In genomic region chr19:29748996-29749395, GRCh38 we compare ENCODE assay signal across 19 cellular contexts. TPM values are rescaled to one million over a fixed set of nuclear protein-coding genes. Genes with fewer than 3 reads are reported as not detected.
A peak's percentile ranks its signal among the peaks of the same experiment; 100 is the strongest.
DNase-seq lines count a peak whose midpoint lies in the region; ATAC-seq and TF ChIP-seq lines count a peak whose summit lies in the region.
"Had no signal": no experiment of that assay in that cellular context is flagged by ENCODE, and none has a peak within 500 bp of the region (broad histone marks: within the 10 kb centered on the region; RNA-seq: fewer than 3 reads in every experiment).

No MANE protein-coding gene starts in this region.

- H3K14ac ChIP-seq in neuronal stem cell (ENCODE audit: low read length) = no peak overlapping the region

- H3K27ac ChIP-seq in BLaER1 (no peak overlapping the region), HEK293 (ENCODE audit: extremely low read depth, low read depth, low read length) (no peak overlapping the region), neuronal stem cell (replicated peaks; ENCODE audit: low read length) (no peak overlapping the region), psoas muscle (no peak overlapping the region)
- H3K27ac ChIP-seq: 22Rv1, A549, C4-2B had no signal

- H2BK120ac ChIP-seq in neuronal stem cell (ENCODE audit: low read depth, low read length) = no peak overlapping the region

- H3K4me1 Mint-ChIP-seq in activated T-helper 17 cell treated with anti-CD3 and anti-CD28 coated beads, Interleukin-2, amount 50 U/mL, for 72 hours = no peaks in the 10 kb centered on the region
- no peaks in the 10 kb centered on the region for H3K4me1 Mint-ChIP-seq in T-cell
- H3K4me1 Mint-ChIP-seq: B cell had no signal

- peak overlapping the region; percentile 24 for H3K4me2 ChIP-seq in BLaER1
- H3K4me2 ChIP-seq in neuronal stem cell (ENCODE audit: insufficient read depth, low read length, poor library complexity, severe bottlenecking) = no peak overlapping the region
- H3K4me2 ChIP-seq: A549 had no signal

- peaks cover 8% of the 10 kb centered on the region for H3K4me1 ChIP-seq in BLaER1
- no peaks in the 10 kb centered on the region for H3K4me1 ChIP-seq in HEK293 (ENCODE audit: control insufficient read depth, insufficient read depth, low read length)
- H3K4me1 ChIP-seq in neuronal stem cell (ENCODE audit: control insufficient read depth in 2 of 2, insufficient read depth in 1 of 2, low read depth in 1 of 2, low read length in 2 of 2) = no peaks in the 10 kb centered on the region
- no peaks in the 10 kb centered on the region for H3K4me1 ChIP-seq in psoas muscle
- H3K4me1 ChIP-seq: A549, Caco-2 had no signal

- peaks cover 3% of the 10 kb centered on the region for H3K27me3 Mint-ChIP-seq in activated T-helper 17 cell treated with anti-CD3 and anti-CD28 coated beads, Interleukin-2, amount 50 U/mL, for 72 hours
- peaks cover 0 to 5% of the 10 kb centered on the region in 2 donors for H3K27me3 Mint-ChIP-seq in T-cell
- H3K27me3 Mint-ChIP-seq: CD4-positive, alpha-beta T cell had no signal

- intact Hi-C loops in psoas muscle (cut with DNase I) = no loop called here

- H2BK12ac ChIP-seq in neuronal stem cell (ENCODE audit: low read length) = no peak overlapping the region

- peak overlapping the region; percentile 86 for H3K23ac ChIP-seq in neuronal stem cell (ENCODE audit: low read depth, low read length, poor library complexity)

- peak overlapping the region; percentile 11 for H3K27ac Mint-ChIP-seq in activated T-helper 17 cell treated with anti-CD3 and anti-CD28 coated beads, Interleukin-2, amount 50 U/mL, for 72 hours
- no peak overlapping the region for H3K27ac Mint-ChIP-seq in T-cell
- H3K27ac Mint-ChIP-seq: B cell; CD4-positive, alpha-beta T cell; CD8-positive, alpha-beta T cell had no signal

- no CpG with 5 or more reads among the region's 4 CpGs for WGBS in neuronal stem cell (ENCODE audit: extremely low coverage in 2 of 2, insufficient read length in 2 of 2, insufficient replicate concordance in 1 of 2), 2 donors
- 83 to 92% (median 85%) methylated on average over 4 of the region's 4 CpGs for WGBS in psoas muscle, 3 donors

- H4K20me1 ChIP-seq in BLaER1 = no peaks in the 10 kb centered on the region

- no peak overlapping the region for H2AFZ ChIP-seq in neuronal stem cell (ENCODE audit: low read length)

- no peak for ATAC-seq in activated T-helper 17 cell treated with anti-CD3 and anti-CD28 coated beads, Interleukin-2, amount 50 U/mL, for 72 hours (replicated peaks)
- ATAC-seq in HG03280 (IDR thresholded peaks at IDR 0.05; ENCODE audit: unreplicated experiment) (no peak), T-cell (replicated peaks in 1 of 4) (no peak), psoas muscle (no peak)
- ATAC-seq: A549; CD8-positive, alpha-beta T cell had no signal

- no peak overlapping the region for H3K4me3 Mint-ChIP-seq in activated T-helper 17 cell treated with anti-CD3 and anti-CD28 coated beads, Interleukin-2, amount 50 U/mL, for 72 hours
- no peak overlapping the region for H3K4me3 Mint-ChIP-seq in T-cell
- H3K4me3 Mint-ChIP-seq: B cell; CD4-positive, alpha-beta T cell; CD8-positive, alpha-beta T cell had no signal

- no peaks in the 10 kb centered on the region for H3K79me1 ChIP-seq in neuronal stem cell (ENCODE audit: low read depth, low read length)

- H3K9me3 Mint-ChIP-seq in activated T-helper 17 cell treated with anti-CD3 and anti-CD28 coated beads, Interleukin-2, amount 50 U/mL, for 72 hours = no peaks in the 10 kb centered on the region
- no peaks in the 10 kb centered on the region for H3K9me3 Mint-ChIP-seq in T-cell
- H3K9me3 Mint-ChIP-seq: CD4-positive, alpha-beta T cell; CD8-positive, alpha-beta T cell had no signal

- no peak for DNase-seq in neuronal stem cell (ENCODE audit: low spot score)
- no peak for DNase-seq in T-cell
- DNase-seq in NCI-H2107 (lab: John Stamatoyannopoulos, UW) = no peak
- DNase-seq in psoas muscle = no peak
- DNase-seq: AML-193; Caco-2; Calu3; CD4-positive, alpha-beta T cell; CD8-positive, alpha-beta T cell; DMS79 treated with DMSO at 0.1 percent for 48 hours; GF-D8 had no signal

- POLR2A ChIA-PET in HEK293 (lab: Yijun Ruan, JAX) = no interaction called here
- POLR2A ChIA-PET in T-cell (lab: Charles Lee) = no interaction called here

- H4K91ac ChIP-seq in neuronal stem cell (ENCODE audit: low read depth, low read length, poor library complexity) = no peak overlapping the region

- CTCF ChIA-PET in HEK293 (lab: Yijun Ruan, JAX) = interaction anchor here (0.6 to 3.0 kb wide), 4 partner anchors 11 to 921 kb away, joined by 3 to 18 read pairs (median 6); no protein-coding TSS in a partner anchor
- CTCF ChIA-PET in T-cell (lab: Charles Lee) = interaction anchor here (0.7 to 1.0 kb wide), 2 partner anchors 11 to 19 kb away, joined by 3 read pairs; no protein-coding TSS in a partner anchor

- H4K8ac ChIP-seq in neuronal stem cell (ENCODE audit: low read depth, low read length) = no peak overlapping the region

- H3K4me3 ChIP-seq in BLaER1 (no peak overlapping the region), HEK293 (ENCODE audit: low read depth, low read length) (no peak overlapping the region), neuronal stem cell (ENCODE audit: low read length in 2 of 2) (no peak overlapping the region), psoas muscle (no peak overlapping the region)
- H3K4me3 ChIP-seq: A549 had no signal

- H3K18ac ChIP-seq in neuronal stem cell (ENCODE audit: low read length) = peak overlapping the region; percentile 49

- TF ChIP-seq CTCF in HEK293 (tag by site-specific recombination; IDR thresholded peaks at IDR 0.05) = no peak
- TF ChIP-seq CTCF in psoas muscle (IDR thresholded peaks at IDR 0.05) = no peak

- no peaks in the 10 kb centered on the region for H3K9me3 ChIP-seq in BLaER1
- H3K9me3 ChIP-seq in HEK293 (ENCODE audit: control insufficient read depth, insufficient read depth, low read depth, low read length) = no peaks in the 10 kb centered on the region
- no peaks in the 10 kb centered on the region for H3K9me3 ChIP-seq in neuronal stem cell (replicated peaks in 1 of 2; ENCODE audit: control insufficient read depth in 2 of 2, insufficient read depth in 1 of 2, low read depth in 1 of 2, low read length in 2 of 2)
- no peaks in the 10 kb centered on the region for H3K9me3 ChIP-seq in psoas muscle
- H3K9me3 ChIP-seq: A549, Caco-2 had no signal

- H3K36me3 Mint-ChIP-seq in activated T-helper 17 cell treated with anti-CD3 and anti-CD28 coated beads, Interleukin-2, amount 50 U/mL, for 72 hours (ENCODE audit: low read depth) = no peaks in the 10 kb centered on the region
- H3K36me3 Mint-ChIP-seq in T-cell = no peaks in the 10 kb centered on the region
- H3K36me3 Mint-ChIP-seq: CD8-positive, alpha-beta T cell had no signal

- H3K9ac ChIP-seq in BLaER1 (no peak overlapping the region), neuronal stem cell (ENCODE audit: low read depth, low read length, poor library complexity) (no peak overlapping the region)

- H3K27me3 ChIP-seq in BLaER1 (no peaks in the 10 kb centered on the region), neuronal stem cell (ENCODE audit: control insufficient read depth in 3 of 3, insufficient read depth in 3 of 3, low read depth in 1 of 3, low read length in 3 of 3) (peaks cover 0 to 4% (median 0%) of the 10 kb centered on the region in 3 experiments), psoas muscle (ENCODE audit: insufficient read depth in 3 of 3, low read length in 2 of 3) (peaks cover 0 to 15% (median 3%) of the 10 kb centered on the region in 3 donors)

- peak overlapping the region; percentile 82 for H2AK5ac ChIP-seq in neuronal stem cell (ENCODE audit: low read depth, low read length)

- H3K36me3 ChIP-seq in BLaER1 = no peaks in the 10 kb centered on the region
- no peaks in the 10 kb centered on the region for H3K36me3 ChIP-seq in HEK293 (ENCODE audit: control insufficient read depth in 2 of 2, insufficient read depth in 1 of 2, low read length in 2 of 2)
- no peaks in the 10 kb centered on the region for H3K36me3 ChIP-seq in neuronal stem cell (replicated peaks in 1 of 2; ENCODE audit: control insufficient read depth in 2 of 2, insufficient read depth in 2 of 2, low read length in 2 of 2)
- H3K36me3 ChIP-seq in psoas muscle (ENCODE audit: insufficient read depth in 1 of 2, low read depth in 1 of 2) = no peaks in the 10 kb centered on the region

- no peak overlapping the region for H2BK5ac ChIP-seq in neuronal stem cell (ENCODE audit: low read length)

- H2BK15ac ChIP-seq in neuronal stem cell (ENCODE audit: low read length) = no peak overlapping the region

- H3K4ac ChIP-seq in neuronal stem cell (ENCODE audit: low read length) = peak overlapping the region; percentile 14

TF ChIP-seq in HEK293, 187 proteins besides CTCF, POLR2A, EP300 and RAD21:
- peak; percentile 58 for TF ChIP-seq ZBTB20 (tag by site-specific recombination; IDR thresholded peaks at IDR 0.05)
- TF ChIP-seq ZNF600 (tag by site-specific recombination; IDR thresholded peaks at IDR 0.05) = no peak
- TF ChIP-seq ZNF830 (tag by site-specific recombination; IDR thresholded peaks at IDR 0.05; ENCODE audit: low read depth) = no peak
- TF ChIP-seq ZNF621 (tag by site-specific recombination; IDR thresholded peaks at IDR 0.05) = no peak
- TF ChIP-seq MZF1 (tag by site-specific recombination; IDR thresholded peaks at IDR 0.05; ENCODE audit: borderline replicate concordance) = no peak
- TF ChIP-seq KLF9 (tag by site-specific recombination; IDR thresholded peaks at IDR 0.05; ENCODE audit: low read depth) = no peak
- TF ChIP-seq GLI2 (tag by site-specific recombination; IDR thresholded peaks at IDR 0.05; ENCODE audit: borderline replicate concordance, low read depth) = no peak

RNA-seq across cellular contexts. Expression of gene C19orf12, which starts 33.9 kb away (rescaled TPM):
- 10 to 100 TPM; 34.5 to 39.1 TPM for total RNA-seq in activated T-helper 17 cell treated with anti-CD3 and anti-CD28 coated beads, Interleukin-2, amount 50 U/mL, for 72 hours
- 20.8 TPM for polyA plus RNA-seq in neuronal stem cell (2013, experiment 1 of 2)
- 20.7 TPM for polyA plus RNA-seq in neuronal stem cell (2013, experiment 2 of 2)
- total RNA-seq in T-cell (10 to 100 TPM; 25.1 to 38.7 (median 34.2) TPM), psoas muscle (10 to 100 TPM; 37.5 to 93.3 (median 55.6) TPM)
- polyA plus RNA-seq in psoas muscle = 100 to 1,000 TPM in 1 of 3 donors, 10 to 100 TPM in 2; 46.8 to 142 (median 68.4) TPM
